ENCODE assay signal across 12 cellular contexts in the genomic region with DNA sequence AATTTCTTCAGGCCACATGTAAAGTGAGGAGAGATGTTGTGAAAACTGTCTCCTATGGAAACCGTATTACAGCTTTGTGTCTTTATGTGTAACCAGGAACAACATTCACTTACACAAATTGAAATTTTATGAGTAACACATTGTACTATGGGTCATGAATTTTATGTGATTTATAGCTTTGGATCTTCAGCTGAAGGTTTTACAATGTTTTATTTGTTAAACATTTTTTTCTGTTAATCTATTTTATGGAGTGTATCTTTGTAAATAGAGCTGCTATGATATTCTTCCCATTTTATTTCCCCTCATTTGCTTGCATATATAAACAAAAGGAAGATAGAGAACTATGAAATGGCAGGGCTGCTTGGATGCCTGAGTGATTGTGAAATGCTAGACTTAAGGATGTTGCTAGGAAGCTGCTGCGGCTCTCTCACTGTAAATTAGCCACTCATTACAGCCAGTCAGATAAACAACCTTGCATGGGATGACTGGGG.
DNase-seq lines count a peak whose midpoint lies in the region; ATAC-seq and TF ChIP-seq lines count a peak whose summit lies in the region.
"Had no signal": no experiment of that assay in that cellular context is flagged by ENCODE, and none has a peak within 500 bp of the region (broad histone marks: within the 10 kb centered on the region; RNA-seq: fewer than 3 reads in every experiment).

No MANE protein-coding gene starts in this region.

- no peaks in the 10 kb centered on the region for H3K79me2 ChIP-seq in Loucy (ENCODE audit: insufficient read depth, low read length)
- no peaks in the 10 kb centered on the region for H3K79me2 ChIP-seq in PC-3 (ENCODE audit: low read length)

- ATAC-seq in PC-3, result peak; percentile 81
- peak; percentile 46 for ATAC-seq in foreskin keratinocyte
- ATAC-seq in effector memory CD8-positive, alpha-beta T cell (replicated peaks), result no peak
- no peak for ATAC-seq in body of pancreas
- ATAC-seq: naive thymus-derived CD4-positive, alpha-beta T cell had no signal

- H3K4me1 ChIP-seq in Loucy (ENCODE audit: insufficient read depth, low read length, poor library complexity, severe bottlenecking) (no peaks in the 10 kb centered on the region), PC-3 (ENCODE audit: insufficient read depth, low read length) (no peaks in the 10 kb centered on the region), foreskin keratinocyte (no peaks in the 10 kb centered on the region), uterus (no peaks in the 10 kb centered on the region), body of pancreas (no peaks in the 10 kb centered on the region)

- peaks cover 3 to 11% of the 10 kb centered on the region in 2 donors for H3K9me3 Mint-ChIP-seq in effector memory CD8-positive, alpha-beta T cell

- TF ChIP-seq POLR2A in uterus (IDR thresholded peaks at IDR 0.05), result no peak
- no peak for TF ChIP-seq POLR2A in body of pancreas (IDR thresholded peaks at IDR 0.05)

- H3K27me3 ChIP-seq in BJ (ENCODE audit: control insufficient read depth, insufficient read depth, low read length) (no peaks in the 10 kb centered on the region; the same call in 1 of the 2 replicates), Loucy (ENCODE audit: insufficient read depth, low read length, poor library complexity, severe bottlenecking) (no peaks in the 10 kb centered on the region), PC-3 (ENCODE audit: low read length) (no peaks in the 10 kb centered on the region), foreskin keratinocyte (peaks cover 4% of the 10 kb centered on the region), uterus (no peaks in the 10 kb centered on the region), body of pancreas (no peaks in the 10 kb centered on the region)

- 59 to 73% methylated on average over 2 of the region's 2 CpGs for WGBS in body of pancreas, 2 donors

- no peak overlapping the region for H3K4me3 Mint-ChIP-seq in effector memory CD8-positive, alpha-beta T cell
- H3K4me3 Mint-ChIP-seq: immature natural killer cell; naive thymus-derived CD4-positive, alpha-beta T cell had no signal

- no peaks in the 10 kb centered on the region for H3K27me3 Mint-ChIP-seq in effector memory CD8-positive, alpha-beta T cell
- H3K27me3 Mint-ChIP-seq: naive thymus-derived CD4-positive, alpha-beta T cell had no signal

- H3K9me3 ChIP-seq in Loucy (ENCODE audit: insufficient read depth, low read depth, low read length) (no peaks in the 10 kb centered on the region), PC-3 (ENCODE audit: low read length) (no peaks in the 10 kb centered on the region), uterus (no peaks in the 10 kb centered on the region), body of pancreas (no peaks in the 10 kb centered on the region)

- H3K9ac ChIP-seq in Loucy (ENCODE audit: low read depth, low read length, poor library complexity, severe bottlenecking) (no peak overlapping the region), PC-3 (ENCODE audit: low read length) (no peak overlapping the region)

- TF ChIP-seq CTCF in BJ (IDR thresholded peaks at IDR 0.05; ENCODE audit: insufficient read depth, low read depth, low read length), result no peak
- TF ChIP-seq CTCF in Loucy (conservative IDR thresholded peaks at IDR 0.05; ENCODE audit: low read length), result no peak
- TF ChIP-seq CTCF in PC-3 (conservative IDR thresholded peaks at IDR 0.05; ENCODE audit: low read depth, low read length), result no peak
- TF ChIP-seq CTCF in foreskin keratinocyte (conservative IDR thresholded peaks at IDR 0.05), result no peak
- TF ChIP-seq CTCF in uterus (IDR thresholded peaks at IDR 0.05), result no peak
- TF ChIP-seq CTCF in body of pancreas (IDR thresholded peaks at IDR 0.05), result no peak

- no peaks in the 10 kb centered on the region for H3K36me3 Mint-ChIP-seq in effector memory CD8-positive, alpha-beta T cell (ENCODE audit: insufficient read depth)
- H3K36me3 Mint-ChIP-seq: immature natural killer cell; naive thymus-derived CD4-positive, alpha-beta T cell had no signal

- peak; percentile 28 for DNase-seq in BJ (ENCODE audit: low read depth)
- peak; percentile 35 for DNase-seq in PC-3
- peak; percentile 15 to 49 for DNase-seq in foreskin keratinocyte
- DNase-seq in uterus, result no peak
- DNase-seq in dedifferentiated amniotic fluid mesenchymal stem cell (ENCODE audit: extremely low spot score), result no peak
- DNase-seq in effector memory CD8-positive, alpha-beta T cell, result no peak
- no peak for DNase-seq in body of pancreas
- DNase-seq: activated CD8-positive, alpha-beta memory T cell treated with anti-CD3 and anti-CD28 coated beads for 24 hours; immature natural killer cell; naive thymus-derived CD4-positive, alpha-beta T cell; stimulated activated CD4-positive, alpha-beta T cell treated with anti-CD3 and anti-CD28 coated beads, Interleukin-15, amount 100 ng/mL, for 24 hours had no signal

- H3K4me3 ChIP-seq in BJ (ENCODE audit: low read depth, low read length), result no peak overlapping the region
- no peak overlapping the region for H3K4me3 ChIP-seq in Loucy (ENCODE audit: low read length, poor library complexity, severe bottlenecking)
- H3K4me3 ChIP-seq in PC-3 (ENCODE audit: low read length), result no peak overlapping the region
- no peak overlapping the region for H3K4me3 ChIP-seq in uterus
- H3K4me3 ChIP-seq in body of pancreas, result no peak overlapping the region

- no peaks in the 10 kb centered on the region for H3K4me1 Mint-ChIP-seq in effector memory CD8-positive, alpha-beta T cell (ENCODE audit: low read depth in 2 of 2)
- H3K4me1 Mint-ChIP-seq: immature natural killer cell had no signal

- no peak overlapping the region for H3K27ac ChIP-seq in PC-3 (ENCODE audit: low read length)
- H3K27ac ChIP-seq in foreskin keratinocyte, result no peak overlapping the region
- no peak overlapping the region for H3K27ac ChIP-seq in uterus
- H3K27ac ChIP-seq in body of pancreas, result no peak overlapping the region

- H3K36me3 ChIP-seq in BJ (ENCODE audit: control insufficient read depth, insufficient read depth, low read length) (no peaks in the 10 kb centered on the region), Loucy (ENCODE audit: insufficient read depth, low read length) (no peaks in the 10 kb centered on the region), PC-3 (ENCODE audit: low read depth, low read length) (no peaks in the 10 kb centered on the region), uterus (no peaks in the 10 kb centered on the region), body of pancreas (replicated peaks in 1 of 2; ENCODE audit: insufficient read depth in 1 of 2, low read depth in 2 of 2) (no peaks in the 10 kb centered on the region)

- no TSS peak for BruUV-seq in PC-3 (replicated peaks; lab: Mats Ljungman, UMichigan)

- intact Hi-C loops in PC-3 (cut with micrococcal nuclease), result loop anchor here (1.0 kb wide), 1 partner anchor 457 kb away; no protein-coding TSS in a partner anchor
- intact Hi-C loops in uterus (cut with DNase I; ENCODE audit: low total_unique reads), result no loop called here
- intact Hi-C loops in body of pancreas (cut with DNase I), result loop anchor here (10.0 kb wide), 1 partner anchor 452 kb away; no protein-coding TSS in a partner anchor

- no peak overlapping the region for H3K4me2 ChIP-seq in Loucy (ENCODE audit: low read depth, low read length, poor library complexity, severe bottlenecking)
- H3K4me2 ChIP-seq in PC-3 (ENCODE audit: low read length), result no peak overlapping the region

- no peaks in the 10 kb centered on the region for H3F3A ChIP-seq in Loucy (ENCODE audit: low read depth)
- no peaks in the 10 kb centered on the region for H3F3A ChIP-seq in PC-3 (ENCODE audit: low read length, unreplicated experiment)

- no peaks in the 10 kb centered on the region for H4K20me1 ChIP-seq in Loucy (ENCODE audit: insufficient read depth, low read length, poor library complexity, severe bottlenecking)
- H4K20me1 ChIP-seq in PC-3 (ENCODE audit: low read length), result no peaks in the 10 kb centered on the region

- POLR2A ChIA-PET in BJ (lab: Charles Lee), result no interaction called here
- POLR2A ChIA-PET in PC-3 (lab: Charles Lee; ENCODE audit: unreplicated experiment), result interaction anchor here (0.5 to 0.6 kb wide), 3 partner anchors 104 to 568 kb away, joined by 3 to 12 read pairs (median 8); no protein-coding TSS in a partner anchor

- H2AFZ ChIP-seq in Loucy (ENCODE audit: low read length), result 0 out of 2 replicates have a peak overlapping the region, but pooled peaks have one; percentile 38
- H2AFZ ChIP-seq in PC-3 (ENCODE audit: low read length), result no peak overlapping the region

- CTCF ChIA-PET in BJ (lab: Yijun Ruan, JAX), result no interaction called here
- CTCF ChIA-PET in PC-3 (lab: Charles Lee), result interaction anchor here (0.5 to 0.6 kb wide), 2 partner anchors 202 to 543 kb away, joined by 3 to 4 read pairs; no protein-coding TSS in a partner anchor

- H3K27ac Mint-ChIP-seq in effector memory CD8-positive, alpha-beta T cell, result no peak overlapping the region
- H3K27ac Mint-ChIP-seq: immature natural killer cell; naive thymus-derived CD4-positive, alpha-beta T cell had no signal

- H3K9me2 ChIP-seq in Loucy (replicated peaks; ENCODE audit: low read depth, low read length) (no peaks in the 10 kb centered on the region), PC-3 (replicated peaks; ENCODE audit: low read length) (no peaks in the 10 kb centered on the region)

Comparison
In these comparisons a context has a peak if more than half of its experiments do, and no peak if none do; other contexts are left out.
1. DNase-seq: peak in BJ (single experiment), PC-3 (single experiment) and foreskin keratinocyte (2 of 2); none in uterus (0 of 2), dedifferentiated amniotic fluid mesenchymal stem cell (single experiment), effector memory CD8-positive, alpha-beta T cell (0 of 3) and body of pancreas (0 of 4).
2. ATAC-seq: peak in PC-3 (single experiment) and foreskin keratinocyte (single experiment); none in effector memory CD8-positive, alpha-beta T cell (single experiment) and body of pancreas (single experiment).